In the genomic region with DNA sequence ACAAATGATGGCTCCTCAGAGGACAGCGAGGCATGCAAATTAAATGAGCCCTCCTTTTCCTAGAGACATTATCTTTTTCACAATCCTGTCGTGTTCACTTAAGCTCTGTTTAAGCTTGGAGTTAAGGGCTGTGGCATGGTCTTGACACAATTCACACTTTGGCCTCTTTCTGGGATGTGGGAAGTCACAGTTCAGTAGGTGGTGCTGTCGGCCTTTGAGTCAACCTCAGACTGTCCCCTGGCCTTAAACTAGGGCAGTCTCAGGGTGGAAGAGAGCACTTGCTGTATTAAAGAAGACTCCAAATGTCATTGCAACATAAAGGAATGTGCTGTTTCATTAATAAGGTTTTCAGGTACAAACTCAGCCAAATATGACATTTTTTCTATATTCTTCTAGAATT, we compare ENCODE assay signal across 9 cellular contexts.
DNase-seq lines count a peak whose midpoint lies in the region; ATAC-seq and TF ChIP-seq lines count a peak whose summit lies in the region.
"Had no signal": no experiment of that assay in that cellular context is flagged by ENCODE, and none has a peak within 500 bp of the region (broad histone marks: within the 10 kb centered on the region; RNA-seq: fewer than 3 reads in every experiment).

No MANE protein-coding gene starts in this region.

- H3K4me3 ChIP-seq in A673 (ENCODE audit: low read depth, low read length, poor library complexity, severe bottlenecking) (no peak overlapping the region), fibroblast of pulmonary artery (replicated peaks; ENCODE audit: low read depth, low read length) (no peak overlapping the region), sigmoid colon (no peak overlapping the region), prostate gland (no peak overlapping the region), thyroid gland (replicated peaks in 1 of 3) (no peak overlapping the region)

- H3K9me3 ChIP-seq in A673 (ENCODE audit: low read depth, low read length, poor library complexity, severe bottlenecking), result no peaks in the 10 kb centered on the region
- no peaks in the 10 kb centered on the region for H3K9me3 ChIP-seq in sigmoid colon
- no peaks in the 10 kb centered on the region for H3K9me3 ChIP-seq in prostate gland
- no peaks in the 10 kb centered on the region for H3K9me3 ChIP-seq in thyroid gland

- TF ChIP-seq POLR2A in sigmoid colon (IDR thresholded peaks at IDR 0.05), result no peak
- no peak for TF ChIP-seq POLR2A in prostate gland (IDR thresholded peaks at IDR 0.05)
- no peak for TF ChIP-seq POLR2A in thyroid gland (IDR thresholded peaks at IDR 0.05)

- no peaks in the 10 kb centered on the region for H3K27me3 ChIP-seq in A673 (replicated peaks; ENCODE audit: insufficient read depth, low read depth, low read length, poor library complexity)
- no peaks in the 10 kb centered on the region for H3K27me3 ChIP-seq in sigmoid colon
- no peaks in the 10 kb centered on the region for H3K27me3 ChIP-seq in prostate gland (replicated peaks; ENCODE audit: insufficient read depth)
- H3K27me3 ChIP-seq in thyroid gland, result no peaks in the 10 kb centered on the region

- POLR2A ChIA-PET in A673 (lab: Charles Lee; ENCODE audit: low non-redundant PET), result no interaction called here

- H3K27ac ChIP-seq in A673 (ENCODE audit: low read depth, low read length, poor library complexity, severe bottlenecking) (no peak overlapping the region), sigmoid colon (no peak overlapping the region), prostate gland (no peak overlapping the region), thyroid gland (no peak overlapping the region)
- H3K27ac ChIP-seq: parathyroid adenoma had no signal

- DNase-seq in A673 (ENCODE audit: low spot score) (peak; percentile 61), GM13976 (ENCODE audit: low spot score) (peak; percentile 4), NOMO-1 treated with DMSO at 0.1 percent for 48 hours (lab: John Stamatoyannopoulos, UW; ENCODE audit: unreplicated experiment) (peak; percentile 61), fibroblast of pulmonary artery (ENCODE audit: low read depth) (peak; percentile 25), sigmoid colon (peak; percentile 70), prostate gland (ENCODE audit: low spot score) (no peak), thyroid gland (no peak)

- intact Hi-C loops in A673 (cut with micrococcal nuclease; ENCODE audit: unreplicated experiment), result loop anchor here (5.0 kb wide), 1 partner anchor 445 kb away; no protein-coding TSS in a partner anchor
- intact Hi-C loops in sigmoid colon (cut with DNase I), result no loop called here
- intact Hi-C loops in prostate gland (cut with DNase I), result no loop called here
- intact Hi-C loops in thyroid gland (cut with DNase I), result no loop called here

- in situ Hi-C loops in GM13976 (cut with MboI; ENCODE audit: low sequenced_read_pairs, unreplicated experiment), result no loop called here

- no peak for TF ChIP-seq EP300 in sigmoid colon (IDR thresholded peaks at IDR 0.05)

- peak; percentile 53 for ATAC-seq in HG02678 (IDR thresholded peaks at IDR 0.05; ENCODE audit: unreplicated experiment)

- H3K4me1 ChIP-seq in A673 (ENCODE audit: insufficient read depth, low read length, poor library complexity, severe bottlenecking) (no peaks in the 10 kb centered on the region), sigmoid colon (no peaks in the 10 kb centered on the region), prostate gland (replicated peaks) (no peaks in the 10 kb centered on the region), thyroid gland (no peaks in the 10 kb centered on the region)
- H3K4me1 ChIP-seq: parathyroid adenoma had no signal

- WGBS in sigmoid colon, 2 donors, result 36 to 38% methylated on average over 3 of the region's 3 CpGs
- 69% methylated on average over 3 of the region's 3 CpGs for WGBS in prostate gland
- 40 to 46% methylated on average over 3 of the region's 3 CpGs for WGBS in thyroid gland, 2 donors

- no TSS peak for BruUV-seq in A673 (replicated peaks; lab: Mats Ljungman, UMichigan)

- CTCF ChIA-PET in A673 (lab: Charles Lee), result interaction anchor here (0.6 kb wide), 1 partner anchor 1773 kb away, joined by 4 read pairs; no protein-coding TSS in a partner anchor

- TF ChIP-seq CTCF in A673 (conservative IDR thresholded peaks at IDR 0.05; ENCODE audit: low read depth, low read length) (peak; percentile 60), GM13976 (IDR thresholded peaks at IDR 0.05; ENCODE audit: borderline replicate concordance, control extremely low read depth, extremely low read depth, insufficient read depth, missing control alignments) (peak; percentile 49), fibroblast of pulmonary artery (IDR thresholded peaks at IDR 0.05; ENCODE audit: low read length, missing control alignments) (peak; percentile 6), sigmoid colon (IDR thresholded peaks at IDR 0.05) (no peak), prostate gland (IDR thresholded peaks at IDR 0.05) (no peak), thyroid gland (IDR thresholded peaks at IDR 0.05) (peak in 1 of 6 experiments; percentile 9)

- H3K36me3 ChIP-seq in A673 (ENCODE audit: insufficient read depth, low read length, poor library complexity, severe bottlenecking) (no peaks in the 10 kb centered on the region), sigmoid colon (no peaks in the 10 kb centered on the region), prostate gland (no peaks in the 10 kb centered on the region), thyroid gland (no peaks in the 10 kb centered on the region)

Comparison
In these comparisons a context has a peak if more than half of its experiments do, and no peak if none do; other contexts are left out.
1. DNase-seq: peak in A673 (single experiment), GM13976 (single experiment), NOMO-1 treated with DMSO at 0.1 percent for 48 hours (single experiment), fibroblast of pulmonary artery (single experiment) and sigmoid colon (single experiment); none in prostate gland (single experiment) and thyroid gland (0 of 2).
2. CTCF ChIP-seq: peak in A673 (single experiment), GM13976 (single experiment) and fibroblast of pulmonary artery (single experiment); none in sigmoid colon (0 of 4) and prostate gland (0 of 4).